ENCODE assay signal across 22 cellular contexts in the genomic region with DNA sequence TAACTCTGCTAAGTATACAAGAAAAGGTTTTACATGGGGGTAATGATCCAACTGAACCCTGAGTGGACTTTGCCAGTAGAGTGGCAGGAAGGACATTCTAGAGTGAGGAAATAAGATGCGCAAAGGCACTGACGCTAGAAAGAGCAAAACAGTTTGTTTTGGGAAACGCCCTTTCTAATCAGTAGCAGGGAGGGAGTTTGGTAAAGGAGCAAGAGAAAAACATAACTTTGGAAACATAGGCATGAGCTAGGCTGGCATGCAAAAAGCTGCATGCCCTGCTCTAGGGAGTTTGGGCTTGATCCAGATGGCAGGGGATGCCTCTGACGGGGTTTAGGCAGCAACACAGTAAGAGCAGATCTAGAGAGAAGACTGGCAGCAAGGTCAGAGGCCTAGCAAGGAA.
DNase-seq lines count a peak whose midpoint lies in the region; TF ChIP-seq lines count a peak whose summit lies in the region.
"Had no signal": no experiment of that assay in that cellular context is flagged by ENCODE, and none has a peak within 500 bp of the region (broad histone marks: within the 10 kb centered on the region; RNA-seq: fewer than 3 reads in every experiment).

No MANE protein-coding gene starts in this region.

- no peaks in the 10 kb centered on the region for H3K27me3 ChIP-seq in right atrium auricular region
- H3K27me3 ChIP-seq in skeletal muscle tissue (ENCODE audit: control insufficient read depth in 3 of 3, insufficient read depth in 3 of 3, low read length in 3 of 3) = no peaks in the 10 kb centered on the region
- H3K27me3 ChIP-seq: body of pancreas, ovary, tibial nerve had no signal

- H3K36me3 Mint-ChIP-seq in chondrocyte (ENCODE audit: low read depth) = peaks cover 18% of the 10 kb centered on the region

- no peaks in the 10 kb centered on the region for H3K27me3 Mint-ChIP-seq in chondrocyte (ENCODE audit: low read depth)
- H3K27me3 Mint-ChIP-seq: activated CD4-positive, alpha-beta T cell treated with anti-CD3 and anti-CD28 coated beads, Interleukin-2, amount 10 ng/mL, durations not matched to agents 24 days and 14 days; CD4-positive, alpha-beta T cell had no signal

- peaks cover 38% of the 10 kb centered on the region for H3K4me1 Mint-ChIP-seq in chondrocyte (ENCODE audit: low read depth)
- H3K4me1 Mint-ChIP-seq: activated CD4-positive, alpha-beta T cell treated with anti-CD3 and anti-CD28 coated beads, Interleukin-2, amount 10 ng/mL, durations not matched to agents 24 days and 14 days had no signal

- H3K9me3 ChIP-seq in right atrium auricular region (no peaks in the 10 kb centered on the region), skeletal muscle tissue (ENCODE audit: control insufficient read depth in 3 of 3, low read length in 3 of 3) (no peaks in the 10 kb centered on the region)
- H3K9me3 ChIP-seq: body of pancreas, ovary, tibial nerve had no signal

- peaks cover 34% of the 10 kb centered on the region for H3K36me3 ChIP-seq in right atrium auricular region
- peaks cover 11 to 31% (median 30%) of the 10 kb centered on the region in 3 donors for H3K36me3 ChIP-seq in skeletal muscle tissue (ENCODE audit: control insufficient read depth in 3 of 3, insufficient read depth in 3 of 3, low read length in 3 of 3)
- H3K36me3 ChIP-seq: ovary had no signal

- H3K4me1 ChIP-seq in right atrium auricular region (peaks cover 0 to 50% of the 10 kb centered on the region in 2 donors), skeletal muscle tissue (ENCODE audit: control insufficient read depth in 3 of 3, insufficient read depth in 3 of 3, low read length in 3 of 3) (peaks cover 13 to 26% (median 14%) of the 10 kb centered on the region in 3 donors)

- TF ChIP-seq CTCF in chondrocyte (IDR thresholded peaks at IDR 0.05) (no peak), right atrium auricular region (IDR thresholded peaks at IDR 0.05) (no peak)

- in situ Hi-C loops in G401 (cut with HindIII; ENCODE audit: low sequenced_read_pairs) = no loop called here

- no peak overlapping the region for H3K4me3 Mint-ChIP-seq in chondrocyte (ENCODE audit: unreplicated experiment)
- H3K4me3 Mint-ChIP-seq: activated CD4-positive, alpha-beta T cell treated with anti-CD3 and anti-CD28 coated beads, Interleukin-2, amount 10 ng/mL, durations not matched to agents 24 days and 14 days; activated naive CD4-positive, alpha-beta T cell treated with anti-CD3 and anti-CD28 coated beads for 36 hours; CD4-positive, alpha-beta T cell had no signal

- H3K27ac Mint-ChIP-seq in chondrocyte (ENCODE audit: unreplicated experiment) = peak overlapping the region; percentile 30
- H3K27ac Mint-ChIP-seq: activated CD4-positive, alpha-beta T cell treated with anti-CD3 and anti-CD28 coated beads, Interleukin-2, amount 10 ng/mL, durations not matched to agents 24 days and 14 days; activated naive CD4-positive, alpha-beta T cell treated with anti-CD3 and anti-CD28 coated beads for 36 hours; CD4-positive, alpha-beta T cell had no signal

- H3K27ac ChIP-seq in right atrium auricular region = peak overlapping the region; percentile 60 to 66
- H3K27ac ChIP-seq in skeletal muscle tissue (ENCODE audit: low read depth, low read length) = peak overlapping the region; percentile 8
- H3K27ac ChIP-seq: body of pancreas had no signal

- H3K9me3 Mint-ChIP-seq in chondrocyte (ENCODE audit: low read depth) = no peaks in the 10 kb centered on the region
- H3K9me3 Mint-ChIP-seq: activated CD4-positive, alpha-beta T cell treated with anti-CD3 and anti-CD28 coated beads, Interleukin-2, amount 10 ng/mL, durations not matched to agents 24 days and 14 days; activated naive CD4-positive, alpha-beta T cell treated with anti-CD3 and anti-CD28 coated beads for 36 hours; CD4-positive, alpha-beta T cell had no signal

- DNase-seq in G401 (ENCODE audit: low spot score) (peak; percentile 46), chondrocyte (ENCODE audit: low spot score) (no peak), right atrium auricular region (ENCODE audit: low spot score) (no peak), pons (ENCODE audit: low spot score) (no peak), SKM-1 (lab: John Stamatoyannopoulos, UW; ENCODE audit: unreplicated experiment) (no peak), COLO829 (ENCODE audit: low spot score) (no peak), HuH-7.5 (ENCODE audit: low spot score) (no peak)
- DNase-seq: activated CD4-positive, alpha-beta T cell treated with anti-CD3 and anti-CD28 coated beads, Interleukin-2, amount 10 ng/mL, durations not matched to agents 24 days and 14 days; activated naive CD4-positive, alpha-beta T cell treated with anti-CD3 and anti-CD28 coated beads for 36 hours; body of pancreas; CD4-positive, alpha-beta T cell; DMS79 treated with DMSO at 0.1 percent for 48 hours; HCEC 1CT; hippocampal formation; kidney; NCI-H1417; NCI-H748 treated with DMSO at 0.1 percent for 48 hours; ovary; small intestine; stimulated activated CD4-positive, alpha-beta T cell treated with anti-CD3 and anti-CD28 coated beads, Interleukin-4, amount 100 ng/mL, for 4 hours had no signal

- H3K9ac ChIP-seq in skeletal muscle tissue (ENCODE audit: low read depth in 1 of 3, low read length in 3 of 3) = no peak overlapping the region

- H3K4me3 ChIP-seq in right atrium auricular region (no peak overlapping the region), skeletal muscle tissue (ENCODE audit: low read length in 3 of 3) (no peak overlapping the region)
- H3K4me3 ChIP-seq: body of pancreas, ovary, tibial nerve had no signal
